ENCODE assay signal across 23 cellular contexts in genomic region chr4:164359881-164360280, GRCh38.
"Had no signal": no experiment of that assay in that cellular context is flagged by ENCODE, and none has a peak within 500 bp of the region (broad histone marks: within the 10 kb centered on the region; RNA-seq: fewer than 3 reads in every experiment).

No MANE protein-coding gene starts in this region.

- DNase-seq: colonic mucosa; cortex of kidney; dermis blood vessel endothelial cell; dorsolateral prefrontal cortex; effector CD4-positive, alpha-beta T cell; effector CD8-positive, alpha-beta T cell; effector memory CD4-positive, alpha-beta T cell; effector memory CD8-positive, alpha-beta T cell; endodermal cell; erythroblast; esophagus squamous epithelium; foreskin fibroblast; foreskin keratinocyte; foreskin melanocyte; gastrocnemius medialis; glutamatergic neuron; head of caudate nucleus; heart left ventricle; heart right ventricle had no signal

- H3K4me3 ChIP-seq: colonic mucosa, coronary artery, esophagus muscularis mucosa, esophagus squamous epithelium, gastrocnemius medialis, gastroesophageal sphincter, heart left ventricle, heart right ventricle had no signal

- H3K27me3 ChIP-seq: colonic mucosa, dorsolateral prefrontal cortex, esophagus muscularis mucosa, foreskin keratinocyte, gastrocnemius medialis, gastroesophageal sphincter, heart left ventricle, heart right ventricle had no signal

- H3K27ac ChIP-seq: colonic mucosa, coronary artery, epithelial cell of prostate, esophagus muscularis mucosa, esophagus squamous epithelium, foreskin keratinocyte, gastrocnemius medialis, gastroesophageal sphincter, heart left ventricle, heart right ventricle had no signal

- H3K4me1 ChIP-seq: colonic mucosa, esophagus muscularis mucosa, esophagus squamous epithelium, foreskin keratinocyte, gastrocnemius medialis, gastroesophageal sphincter, heart left ventricle, heart right ventricle had no signal

- H3K9me3 ChIP-seq: colonic mucosa, esophagus muscularis mucosa, esophagus squamous epithelium, gastrocnemius medialis, gastroesophageal sphincter, heart left ventricle had no signal

- H3K36me3 ChIP-seq: colonic mucosa, esophagus muscularis mucosa, esophagus squamous epithelium, gastrocnemius medialis, gastroesophageal sphincter, heart left ventricle, heart right ventricle had no signal
